Comparison of ENCODE assay signal across 4 cellular contexts in the genomic region with DNA sequence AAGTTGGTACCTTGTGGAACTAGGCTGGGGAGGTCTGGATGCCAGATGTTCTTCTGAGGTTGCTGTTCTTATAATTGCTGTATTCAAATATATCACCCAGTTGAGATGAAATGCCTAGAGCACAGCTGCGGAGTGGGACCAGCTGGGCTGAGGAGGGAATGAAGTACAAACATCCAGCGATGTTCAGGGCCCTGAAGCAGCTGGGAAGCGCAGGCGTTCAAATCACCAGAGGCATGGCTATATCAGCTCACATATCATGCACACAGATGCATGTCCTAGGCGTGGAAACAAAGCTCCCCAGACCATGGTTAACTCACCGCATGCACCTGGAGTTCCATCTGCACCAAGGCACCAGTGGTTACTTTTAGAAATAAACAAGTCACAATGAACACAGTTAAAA. TPM values are rescaled to one million over a fixed set of nuclear protein-coding genes. Genes with fewer than 3 reads are reported as not detected.
"Had no signal": no experiment of that assay in that cellular context is flagged by ENCODE, and none has a peak within 500 bp of the region (broad histone marks: within the 10 kb centered on the region; RNA-seq: fewer than 3 reads in every experiment).

No MANE protein-coding gene starts in this region.

RNA-seq across cellular contexts. Expression of a gene that starts 7.3 kb away (rescaled TPM):
- total RNA-seq: RPMI7951, SJSA1 had no signal

RNA-seq across cellular contexts. Expression of a gene that starts 52.4 kb away (rescaled TPM):
- total RNA-seq: Right ventricle myocardium superior, RPMI7951 had no signal
- polyA plus RNA-seq: SK-N-SH had no signal
